Comparison of ENCODE assay signal across 35 cellular contexts in genomic region chr20:17840423-17840822, GRCh38.
"Had no signal": no experiment of that assay in that cellular context is flagged by ENCODE, and none has a peak within 500 bp of the region (broad histone marks: within the 10 kb centered on the region; RNA-seq: fewer than 3 reads in every experiment).

No MANE protein-coding gene starts in this region.

- H3K27me3 Mint-ChIP-seq: activated B cell treated with CpG ODN at 0.5 μM for 24 hours; activated CD8-positive, alpha-beta T cell treated with anti-CD3 and anti-CD28 coated beads for 36 hours; activated naive CD8-positive, alpha-beta T cell treated with anti-CD3 and anti-CD28 coated beads for 36 hours; activated naive CD8-positive, alpha-beta T cell treated with anti-CD3 and anti-CD28 coated beads, Interleukin-2, amount 50 U/mL, for 24 hours; central memory CD8-positive, alpha-beta T cell; dendritic cell treated with granulocyte-macrophage colony-stimulating factor and Interleukin-4, amounts not matched to agents 40 ng/mL and 50 ng/mL, for 4 days had no signal

- H3K27ac Mint-ChIP-seq: activated B cell treated with CpG ODN at 0.5 μM for 24 hours; activated CD8-positive, alpha-beta T cell treated with anti-CD3 and anti-CD28 coated beads for 36 hours; activated naive CD4-positive, alpha-beta T cell treated with anti-CD3 and anti-CD28 coated beads for 36 hours; activated naive CD4-positive, alpha-beta T cell treated with anti-CD3 and anti-CD28 coated beads, Interleukin-2, amount 50 U/mL, for 24 hours; activated naive CD8-positive, alpha-beta T cell treated with anti-CD3 and anti-CD28 coated beads for 36 hours; activated naive CD8-positive, alpha-beta T cell treated with anti-CD3 and anti-CD28 coated beads, Interleukin-2, amount 50 U/mL, for 24 hours; activated T-helper 1 cell treated with anti-CD3 and anti-CD28 coated beads, Interleukin-12 subunit alpha, Interleukin-12 subunit beta, Interleukin-2, Interleukin-4 antibody, amounts not matched to agents 30 ng/mL and 10 ng/mL and 1 ng/mL, durations not matched to agents 14 hours and 24 hours and 36 hours; activated T-helper 2 cell treated with anti-CD3 and anti-CD28 coated beads, Interferon-gamma antibody, Interleukin-2, Interleukin-4, amounts not matched to agents 10 μg/mL and 5 μg/mL and 100 μg/mL, durations not matched to agents 14 hours and 24 hours and 36 hours; dendritic cell treated with granulocyte-macrophage colony-stimulating factor and Interleukin-4, amounts not matched to agents 40 ng/mL and 50 ng/mL, for 4 days; endodermal cell; T-helper 17 cell; T-helper 2 cell treated with Interferon-gamma antibody and Interleukin-4, amounts not matched to agents 5 μg/mL and 100 μg/mL, for 36 hours had no signal

- H3K4me3 Mint-ChIP-seq: activated B cell treated with CpG ODN at 0.5 μM for 24 hours; activated CD8-positive, alpha-beta T cell treated with anti-CD3 and anti-CD28 coated beads for 36 hours; activated naive CD4-positive, alpha-beta T cell treated with anti-CD3 and anti-CD28 coated beads for 36 hours; activated naive CD4-positive, alpha-beta T cell treated with anti-CD3 and anti-CD28 coated beads, Interleukin-2, amount 50 U/mL, for 24 hours; activated naive CD8-positive, alpha-beta T cell treated with anti-CD3 and anti-CD28 coated beads for 36 hours; activated naive CD8-positive, alpha-beta T cell treated with anti-CD3 and anti-CD28 coated beads, Interleukin-2, amount 50 U/mL, for 24 hours; activated T-helper 1 cell treated with anti-CD3 and anti-CD28 coated beads, Interleukin-12 subunit alpha, Interleukin-12 subunit beta, Interleukin-2, Interleukin-4 antibody, amounts not matched to agents 30 ng/mL and 10 ng/mL and 1 ng/mL, durations not matched to agents 14 hours and 24 hours and 36 hours; central memory CD8-positive, alpha-beta T cell; dendritic cell treated with granulocyte-macrophage colony-stimulating factor and Interleukin-4, amounts not matched to agents 40 ng/mL and 50 ng/mL, for 4 days; endodermal cell; T-helper 17 cell; T-helper 2 cell treated with Interferon-gamma antibody and Interleukin-4, amounts not matched to agents 5 μg/mL and 100 μg/mL, for 36 hours had no signal

- H3K9me3 ChIP-seq: adrenal gland, body of pancreas had no signal

- H3K4me1 Mint-ChIP-seq: activated naive CD4-positive, alpha-beta T cell treated with anti-CD3 and anti-CD28 coated beads, Interleukin-2, amount 50 U/mL, for 24 hours; activated naive CD8-positive, alpha-beta T cell treated with anti-CD3 and anti-CD28 coated beads for 36 hours had no signal

- H3K36me3 Mint-ChIP-seq: activated naive CD4-positive, alpha-beta T cell treated with anti-CD3 and anti-CD28 coated beads, Interleukin-2, amount 50 U/mL, for 24 hours; activated naive CD8-positive, alpha-beta T cell treated with anti-CD3 and anti-CD28 coated beads for 36 hours had no signal

- DNase-seq: activated B cell treated with CpG ODN at 0.5 μM for 24 hours; activated CD4-positive, alpha-beta T cell treated with anti-CD3 and anti-CD28 coated beads for 48 hours; activated CD4-positive, alpha-beta T cell treated with anti-CD3 and anti-CD28 coated beads, Interleukin-2, amount 50 U/mL, for 1 hour; activated CD4-positive, alpha-beta T cell treated with anti-CD3 and anti-CD28 coated beads, Interleukin-2, amount 50 U/mL, for 48 hours; activated CD8-positive, alpha-beta memory T cell treated with anti-CD3 and anti-CD28 coated beads for 24 hours; activated CD8-positive, alpha-beta T cell treated with anti-CD3 and anti-CD28 coated beads for 36 hours; activated effector memory CD4-positive, alpha-beta T cell treated with anti-CD3 and anti-CD28 coated beads, Interleukin-2, amount 50 U/mL, for 16 hours; activated naive CD4-positive, alpha-beta T cell treated with anti-CD3 and anti-CD28 coated beads for 36 hours; activated naive CD8-positive, alpha-beta T cell treated with anti-CD3 and anti-CD28 coated beads for 36 hours; activated naive CD8-positive, alpha-beta T cell treated with anti-CD3 and anti-CD28 coated beads, Interleukin-2, amount 50 U/mL, for 24 hours; activated T-cell treated with anti-CD3 and anti-CD28 coated beads, Interleukin-2, amount 50 U/mL, for 48 hours; adrenal gland; amygdala; aorta; body of pancreas; dorsolateral prefrontal cortex; effector memory CD4-positive, alpha-beta T cell; endodermal cell; foreskin fibroblast; head of caudate nucleus; T-helper 1 cell; T-helper 17 cell; T1000; WERI-Rb-1 had no signal

- H3K9me3 Mint-ChIP-seq: activated CD8-positive, alpha-beta T cell treated with anti-CD3 and anti-CD28 coated beads for 36 hours; activated naive CD4-positive, alpha-beta T cell treated with anti-CD3 and anti-CD28 coated beads for 36 hours; activated naive CD4-positive, alpha-beta T cell treated with anti-CD3 and anti-CD28 coated beads, Interleukin-2, amount 50 U/mL, for 24 hours; activated naive CD8-positive, alpha-beta T cell treated with anti-CD3 and anti-CD28 coated beads for 36 hours; activated naive CD8-positive, alpha-beta T cell treated with anti-CD3 and anti-CD28 coated beads, Interleukin-2, amount 50 U/mL, for 24 hours; activated T-helper 1 cell treated with anti-CD3 and anti-CD28 coated beads, Interleukin-12 subunit alpha, Interleukin-12 subunit beta, Interleukin-2, Interleukin-4 antibody, amounts not matched to agents 30 ng/mL and 10 ng/mL and 1 ng/mL, durations not matched to agents 14 hours and 24 hours and 36 hours; central memory CD8-positive, alpha-beta T cell; dendritic cell treated with granulocyte-macrophage colony-stimulating factor and Interleukin-4, amounts not matched to agents 40 ng/mL and 50 ng/mL, for 4 days had no signal

- H3K27ac ChIP-seq: body of pancreas, cardiac muscle cell, dorsolateral prefrontal cortex, WERI-Rb-1 had no signal

- H3K4me3 ChIP-seq: adrenal gland, body of pancreas, cardiac muscle cell, coronary artery, dorsolateral prefrontal cortex had no signal

- H3K27me3 ChIP-seq: adrenal gland, body of pancreas, cardiac muscle cell, dorsolateral prefrontal cortex had no signal

- ATAC-seq: activated CD4-positive, CD25-positive, alpha-beta regulatory T cell treated with anti-CD3 and anti-CD28 coated beads, Interleukin-2, amount 50 U/mL, for 24 hours; activated CD8-positive, alpha-beta T cell treated with anti-CD3 and anti-CD28 coated beads for 36 hours; activated naive CD8-positive, alpha-beta T cell treated with anti-CD3 and anti-CD28 coated beads, Interleukin-2, amount 50 U/mL, for 24 hours; body of pancreas; esophagus mucosa; T-helper 17 cell had no signal

- FAIRE-seq: frontal cortex had no signal

- H3K36me3 ChIP-seq: adrenal gland, cardiac muscle cell, WERI-Rb-1 had no signal
